1 cellular context compared by ENCODE assay signal in the genomic region with DNA sequence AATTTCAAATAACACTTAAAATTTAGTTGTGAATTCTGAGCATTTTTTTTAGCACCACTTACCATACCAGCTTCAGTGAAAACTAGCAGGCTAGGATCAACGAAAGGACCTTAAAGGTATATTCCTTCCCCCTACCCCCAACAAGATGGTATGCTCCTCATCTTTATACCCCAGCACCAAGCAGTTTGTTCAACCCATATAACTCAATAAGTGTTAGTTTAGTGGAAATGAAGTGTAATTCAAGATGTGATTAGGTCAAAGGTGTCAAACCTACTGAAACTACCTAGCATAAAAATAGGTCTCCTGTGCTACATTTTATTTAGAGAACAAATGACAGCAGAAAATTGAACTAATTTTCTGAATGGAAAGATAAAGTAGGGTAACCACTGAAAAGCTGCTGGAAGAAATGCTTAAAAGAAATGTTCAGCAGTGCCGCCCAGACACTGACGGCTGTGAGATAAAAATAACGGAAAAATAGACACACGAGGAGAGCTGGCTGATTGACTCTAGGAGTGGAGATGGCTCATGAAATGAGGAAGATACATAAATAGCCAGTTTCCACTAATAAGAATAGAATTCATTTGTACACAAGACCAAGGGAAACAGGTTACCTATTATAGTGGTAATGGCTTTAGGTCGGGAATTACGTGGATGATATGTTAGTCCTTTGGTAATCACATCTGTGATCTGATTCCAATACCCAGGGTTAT.
A peak's percentile ranks its signal among the peaks of the same experiment; 100 is the strongest.
TF ChIP-seq lines count a peak whose summit lies in the region.

No MANE protein-coding gene starts in this region.

TF ChIP-seq in GM12878, 131 proteins besides CTCF, POLR2A, EP300 and RAD21 (continued from another document and continues in another):
- TF ChIP-seq, protein P1, sequence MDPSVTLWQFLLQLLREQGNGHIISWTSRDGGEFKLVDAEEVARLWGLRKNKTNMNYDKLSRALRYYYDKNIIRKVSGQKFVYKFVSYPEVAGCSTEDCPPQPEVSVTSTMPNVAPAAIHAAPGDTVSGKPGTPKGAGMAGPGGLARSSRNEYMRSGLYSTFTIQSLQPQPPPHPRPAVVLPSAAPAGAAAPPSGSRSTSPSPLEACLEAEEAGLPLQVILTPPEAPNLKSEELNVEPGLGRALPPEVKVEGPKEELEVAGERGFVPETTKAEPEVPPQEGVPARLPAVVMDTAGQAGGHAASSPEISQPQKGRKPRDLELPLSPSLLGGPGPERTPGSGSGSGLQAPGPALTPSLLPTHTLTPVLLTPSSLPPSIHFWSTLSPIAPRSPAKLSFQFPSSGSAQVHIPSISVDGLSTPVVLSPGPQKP (IDR thresholded peaks at IDR 0.05; ENCODE audit: low read depth, low read length): no peak
- TF ChIP-seq, protein P2, sequence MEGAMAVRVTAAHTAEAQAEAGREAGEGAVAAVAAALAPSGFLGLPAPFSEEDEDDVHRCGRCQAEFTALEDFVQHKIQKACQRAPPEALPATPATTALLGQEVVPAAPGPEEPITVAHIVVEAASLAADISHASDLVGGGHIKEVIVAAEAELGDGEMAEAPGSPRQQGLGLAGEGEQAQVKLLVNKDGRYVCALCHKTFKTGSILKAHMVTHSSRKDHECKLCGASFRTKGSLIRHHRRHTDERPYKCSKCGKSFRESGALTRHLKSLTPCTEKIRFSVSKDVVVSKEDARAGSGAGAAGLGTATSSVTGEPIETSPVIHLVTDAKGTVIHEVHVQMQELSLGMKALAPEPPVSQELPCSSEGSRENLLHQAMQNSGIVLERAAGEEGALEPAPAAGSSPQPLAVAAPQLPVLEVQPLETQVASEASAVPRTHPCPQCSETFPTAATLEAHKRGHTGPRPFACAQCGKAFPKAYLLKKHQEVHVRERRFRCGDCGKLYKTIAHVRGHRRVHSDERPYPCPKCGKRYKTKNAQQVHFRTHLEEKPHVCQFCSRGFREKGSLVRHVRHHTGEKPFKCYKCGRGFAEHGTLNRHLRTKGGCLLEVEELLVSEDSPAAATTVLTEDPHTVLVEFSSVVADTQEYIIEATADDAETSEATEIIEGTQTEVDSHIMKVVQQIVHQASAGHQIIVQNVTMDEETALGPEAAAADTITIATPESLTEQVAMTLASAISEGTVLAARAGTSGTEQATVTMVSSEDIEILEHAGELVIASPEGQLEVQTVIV (IDR thresholded peaks at IDR 0.05; ENCODE audit: borderline replicate concordance, partially characterized antibody): no peak
- no peak for TF ChIP-seq ZNF274 (IDR thresholded peaks at IDR 0.05; ENCODE audit: insufficient read depth, insufficient read length)
- TF ChIP-seq IKZF2 (IDR thresholded peaks at IDR 0.05): peak; percentile 79 to 87
- no peak for TF ChIP-seq FOXM1 (IDR thresholded peaks at IDR 0.05; ENCODE audit: low read depth, low read length)
- TF ChIP-seq CHD1 (IDR thresholded peaks at IDR 0.05; ENCODE audit: low read depth, low read length): peak; percentile 92; the same call in 1 of the 2 replicates
- TF ChIP-seq, protein P3, sequence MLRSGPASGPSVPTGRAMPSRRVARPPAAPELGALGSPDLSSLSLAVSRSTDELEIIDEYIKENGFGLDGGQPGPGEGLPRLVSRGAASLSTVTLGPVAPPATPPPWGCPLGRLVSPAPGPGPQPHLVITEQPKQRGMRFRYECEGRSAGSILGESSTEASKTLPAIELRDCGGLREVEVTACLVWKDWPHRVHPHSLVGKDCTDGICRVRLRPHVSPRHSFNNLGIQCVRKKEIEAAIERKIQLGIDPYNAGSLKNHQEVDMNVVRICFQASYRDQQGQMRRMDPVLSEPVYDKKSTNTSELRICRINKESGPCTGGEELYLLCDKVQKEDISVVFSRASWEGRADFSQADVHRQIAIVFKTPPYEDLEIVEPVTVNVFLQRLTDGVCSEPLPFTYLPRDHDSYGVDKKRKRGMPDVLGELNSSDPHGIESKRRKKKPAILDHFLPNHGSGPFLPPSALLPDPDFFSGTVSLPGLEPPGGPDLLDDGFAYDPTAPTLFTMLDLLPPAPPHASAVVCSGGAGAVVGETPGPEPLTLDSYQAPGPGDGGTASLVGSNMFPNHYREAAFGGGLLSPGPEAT (IDR thresholded peaks at IDR 0.05; ENCODE audit: low read depth): peak; percentile 67; the same call in 1 of the 2 replicates
- no peak for TF ChIP-seq MXI1 (IDR thresholded peaks at IDR 0.05; ENCODE audit: low read depth, low read length)
- TF ChIP-seq ZNF24 (IDR thresholded peaks at IDR 0.05): peak; percentile 89
- no peak for TF ChIP-seq RFX5 (IDR thresholded peaks at IDR 0.05; ENCODE audit: low read depth, low read length)
- TF ChIP-seq ATF7 (IDR thresholded peaks at IDR 0.05; ENCODE audit: low read depth): peak; percentile 86
- peak; percentile 8 to 21; a peak in 2 of 4 replicates for TF ChIP-seq BHLHE40 (IDR thresholded peaks at IDR 0.05; ENCODE audit: borderline replicate concordance in 1 of 2, low read depth in 2 of 2, low read length in 1 of 2)
- TF ChIP-seq BMI1 (IDR thresholded peaks at IDR 0.05; ENCODE audit: borderline replicate concordance): peak; percentile 62; the same call in 1 of the 2 replicates
- peak; percentile 76 for TF ChIP-seq FOXK2 (IDR thresholded peaks at IDR 0.05)
- TF ChIP-seq, protein P4, sequence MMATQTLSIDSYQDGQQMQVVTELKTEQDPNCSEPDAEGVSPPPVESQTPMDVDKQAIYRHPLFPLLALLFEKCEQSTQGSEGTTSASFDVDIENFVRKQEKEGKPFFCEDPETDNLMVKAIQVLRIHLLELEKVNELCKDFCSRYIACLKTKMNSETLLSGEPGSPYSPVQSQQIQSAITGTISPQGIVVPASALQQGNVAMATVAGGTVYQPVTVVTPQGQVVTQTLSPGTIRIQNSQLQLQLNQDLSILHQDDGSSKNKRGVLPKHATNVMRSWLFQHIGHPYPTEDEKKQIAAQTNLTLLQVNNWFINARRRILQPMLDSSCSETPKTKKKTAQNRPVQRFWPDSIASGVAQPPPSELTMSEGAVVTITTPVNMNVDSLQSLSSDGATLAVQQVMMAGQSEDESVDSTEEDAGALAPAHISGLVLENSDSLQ (IDR thresholded peaks at IDR 0.05): peak; percentile 49; the same call in 1 of the 2 replicates
- TF ChIP-seq, protein P5, sequence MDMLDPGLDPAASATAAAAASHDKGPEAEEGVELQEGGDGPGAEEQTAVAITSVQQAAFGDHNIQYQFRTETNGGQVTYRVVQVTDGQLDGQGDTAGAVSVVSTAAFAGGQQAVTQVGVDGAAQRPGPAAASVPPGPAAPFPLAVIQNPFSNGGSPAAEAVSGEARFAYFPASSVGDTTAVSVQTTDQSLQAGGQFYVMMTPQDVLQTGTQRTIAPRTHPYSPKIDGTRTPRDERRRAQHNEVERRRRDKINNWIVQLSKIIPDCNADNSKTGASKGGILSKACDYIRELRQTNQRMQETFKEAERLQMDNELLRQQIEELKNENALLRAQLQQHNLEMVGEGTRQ (IDR thresholded peaks at IDR 0.05; ENCODE audit: borderline replicate concordance, low read depth, low read length): no peak
- no peak for TF ChIP-seq MTA3 (IDR thresholded peaks at IDR 0.05; ENCODE audit: borderline replicate concordance, low read length)
- no peak for TF ChIP-seq SIN3A (IDR thresholded peaks at IDR 0.05; ENCODE audit: low read depth, low read length)
- TF ChIP-seq, protein P6, sequence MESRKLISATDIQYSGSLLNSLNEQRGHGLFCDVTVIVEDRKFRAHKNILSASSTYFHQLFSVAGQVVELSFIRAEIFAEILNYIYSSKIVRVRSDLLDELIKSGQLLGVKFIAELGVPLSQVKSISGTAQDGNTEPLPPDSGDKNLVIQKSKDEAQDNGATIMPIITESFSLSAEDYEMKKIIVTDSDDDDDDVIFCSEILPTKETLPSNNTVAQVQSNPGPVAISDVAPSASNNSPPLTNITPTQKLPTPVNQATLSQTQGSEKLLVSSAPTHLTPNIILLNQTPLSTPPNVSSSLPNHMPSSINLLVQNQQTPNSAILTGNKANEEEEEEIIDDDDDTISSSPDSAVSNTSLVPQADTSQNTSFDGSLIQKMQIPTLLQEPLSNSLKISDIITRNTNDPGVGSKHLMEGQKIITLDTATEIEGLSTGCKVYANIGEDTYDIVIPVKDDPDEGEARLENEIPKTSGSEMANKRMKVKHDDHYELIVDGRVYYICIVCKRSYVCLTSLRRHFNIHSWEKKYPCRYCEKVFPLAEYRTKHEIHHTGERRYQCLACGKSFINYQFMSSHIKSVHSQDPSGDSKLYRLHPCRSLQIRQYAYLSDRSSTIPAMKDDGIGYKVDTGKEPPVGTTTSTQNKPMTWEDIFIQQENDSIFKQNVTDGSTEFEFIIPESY (IDR thresholded peaks at IDR 0.05): no peak
- 0 out of 2 replicates have a peak, but pooled peaks have one; percentile 33 for TF ChIP-seq RAD51 (IDR thresholded peaks at IDR 0.05)
- TF ChIP-seq, protein P7, sequence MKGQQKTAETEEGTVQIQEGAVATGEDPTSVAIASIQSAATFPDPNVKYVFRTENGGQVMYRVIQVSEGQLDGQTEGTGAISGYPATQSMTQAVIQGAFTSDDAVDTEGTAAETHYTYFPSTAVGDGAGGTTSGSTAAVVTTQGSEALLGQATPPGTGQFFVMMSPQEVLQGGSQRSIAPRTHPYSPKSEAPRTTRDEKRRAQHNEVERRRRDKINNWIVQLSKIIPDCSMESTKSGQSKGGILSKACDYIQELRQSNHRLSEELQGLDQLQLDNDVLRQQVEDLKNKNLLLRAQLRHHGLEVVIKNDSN (IDR thresholded peaks at IDR 0.05; ENCODE audit: borderline replicate concordance, extremely low read length, insufficient read depth, low read depth, low read length): no peak
- TF ChIP-seq KDM1A (IDR thresholded peaks at IDR 0.05; ENCODE audit: borderline replicate concordance): no peak
- TF ChIP-seq, protein P8, sequence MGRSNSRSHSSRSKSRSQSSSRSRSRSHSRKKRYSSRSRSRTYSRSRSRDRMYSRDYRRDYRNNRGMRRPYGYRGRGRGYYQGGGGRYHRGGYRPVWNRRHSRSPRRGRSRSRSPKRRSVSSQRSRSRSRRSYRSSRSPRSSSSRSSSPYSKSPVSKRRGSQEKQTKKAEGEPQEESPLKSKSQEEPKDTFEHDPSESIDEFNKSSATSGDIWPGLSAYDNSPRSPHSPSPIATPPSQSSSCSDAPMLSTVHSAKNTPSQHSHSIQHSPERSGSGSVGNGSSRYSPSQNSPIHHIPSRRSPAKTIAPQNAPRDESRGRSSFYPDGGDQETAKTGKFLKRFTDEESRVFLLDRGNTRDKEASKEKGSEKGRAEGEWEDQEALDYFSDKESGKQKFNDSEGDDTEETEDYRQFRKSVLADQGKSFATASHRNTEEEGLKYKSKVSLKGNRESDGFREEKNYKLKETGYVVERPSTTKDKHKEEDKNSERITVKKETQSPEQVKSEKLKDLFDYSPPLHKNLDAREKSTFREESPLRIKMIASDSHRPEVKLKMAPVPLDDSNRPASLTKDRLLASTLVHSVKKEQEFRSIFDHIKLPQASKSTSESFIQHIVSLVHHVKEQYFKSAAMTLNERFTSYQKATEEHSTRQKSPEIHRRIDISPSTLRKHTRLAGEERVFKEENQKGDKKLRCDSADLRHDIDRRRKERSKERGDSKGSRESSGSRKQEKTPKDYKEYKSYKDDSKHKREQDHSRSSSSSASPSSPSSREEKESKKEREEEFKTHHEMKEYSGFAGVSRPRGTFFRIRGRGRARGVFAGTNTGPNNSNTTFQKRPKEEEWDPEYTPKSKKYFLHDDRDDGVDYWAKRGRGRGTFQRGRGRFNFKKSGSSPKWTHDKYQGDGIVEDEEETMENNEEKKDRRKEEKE (IDR thresholded peaks at IDR 0.05): 0 out of 2 replicates have a peak, but pooled peaks have one; percentile 45
- peak; percentile 90 for TF ChIP-seq MTA2 (IDR thresholded peaks at IDR 0.05; ENCODE audit: low read depth)
- TF ChIP-seq NFYA (IDR thresholded peaks at IDR 0.05; ENCODE audit: borderline replicate concordance, low read depth, low read length): no peak
- no peak for TF ChIP-seq KLF5 (IDR thresholded peaks at IDR 0.05; ENCODE audit: partially characterized antibody)
- TF ChIP-seq, protein P9, sequence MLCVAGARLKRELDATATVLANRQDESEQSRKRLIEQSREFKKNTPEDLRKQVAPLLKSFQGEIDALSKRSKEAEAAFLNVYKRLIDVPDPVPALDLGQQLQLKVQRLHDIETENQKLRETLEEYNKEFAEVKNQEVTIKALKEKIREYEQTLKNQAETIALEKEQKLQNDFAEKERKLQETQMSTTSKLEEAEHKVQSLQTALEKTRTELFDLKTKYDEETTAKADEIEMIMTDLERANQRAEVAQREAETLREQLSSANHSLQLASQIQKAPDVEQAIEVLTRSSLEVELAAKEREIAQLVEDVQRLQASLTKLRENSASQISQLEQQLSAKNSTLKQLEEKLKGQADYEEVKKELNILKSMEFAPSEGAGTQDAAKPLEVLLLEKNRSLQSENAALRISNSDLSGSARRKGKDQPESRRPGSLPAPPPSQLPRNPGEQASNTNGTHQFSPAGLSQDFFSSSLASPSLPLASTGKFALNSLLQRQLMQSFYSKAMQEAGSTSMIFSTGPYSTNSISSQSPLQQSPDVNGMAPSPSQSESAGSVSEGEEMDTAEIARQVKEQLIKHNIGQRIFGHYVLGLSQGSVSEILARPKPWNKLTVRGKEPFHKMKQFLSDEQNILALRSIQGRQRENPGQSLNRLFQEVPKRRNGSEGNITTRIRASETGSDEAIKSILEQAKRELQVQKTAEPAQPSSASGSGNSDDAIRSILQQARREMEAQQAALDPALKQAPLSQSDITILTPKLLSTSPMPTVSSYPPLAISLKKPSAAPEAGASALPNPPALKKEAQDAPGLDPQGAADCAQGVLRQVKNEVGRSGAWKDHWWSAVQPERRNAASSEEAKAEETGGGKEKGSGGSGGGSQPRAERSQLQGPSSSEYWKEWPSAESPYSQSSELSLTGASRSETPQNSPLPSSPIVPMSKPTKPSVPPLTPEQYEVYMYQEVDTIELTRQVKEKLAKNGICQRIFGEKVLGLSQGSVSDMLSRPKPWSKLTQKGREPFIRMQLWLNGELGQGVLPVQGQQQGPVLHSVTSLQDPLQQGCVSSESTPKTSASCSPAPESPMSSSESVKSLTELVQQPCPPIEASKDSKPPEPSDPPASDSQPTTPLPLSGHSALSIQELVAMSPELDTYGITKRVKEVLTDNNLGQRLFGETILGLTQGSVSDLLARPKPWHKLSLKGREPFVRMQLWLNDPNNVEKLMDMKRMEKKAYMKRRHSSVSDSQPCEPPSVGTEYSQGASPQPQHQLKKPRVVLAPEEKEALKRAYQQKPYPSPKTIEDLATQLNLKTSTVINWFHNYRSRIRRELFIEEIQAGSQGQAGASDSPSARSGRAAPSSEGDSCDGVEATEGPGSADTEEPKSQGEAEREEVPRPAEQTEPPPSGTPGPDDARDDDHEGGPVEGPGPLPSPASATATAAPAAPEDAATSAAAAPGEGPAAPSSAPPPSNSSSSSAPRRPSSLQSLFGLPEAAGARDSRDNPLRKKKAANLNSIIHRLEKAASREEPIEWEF (IDR thresholded peaks at IDR 0.05; ENCODE audit: insufficient replicate concordance, low read depth, low read length): no peak
- TF ChIP-seq IKZF1 (conservative IDR thresholded peaks at IDR 0.05): peak; percentile 83
- TF ChIP-seq JUNB (IDR thresholded peaks at IDR 0.05): no peak
- peak; percentile 91 for TF ChIP-seq NR2F1 (conservative IDR thresholded peaks at IDR 0.05)
- TF ChIP-seq HDAC2 (IDR thresholded peaks at IDR 0.05): no peak
- no peak for TF ChIP-seq RCOR1 (conservative IDR thresholded peaks at IDR 0.05; ENCODE audit: low read depth, low read length)
- TF ChIP-seq DPF2 (IDR thresholded peaks at IDR 0.05): peak; percentile 74
- TF ChIP-seq NBN (IDR thresholded peaks at IDR 0.05): peak; percentile 53; the same call in 1 of the 2 replicates
- no peak for TF ChIP-seq KAT2A (conservative IDR thresholded peaks at IDR 0.05; ENCODE audit: control insufficient read depth, low read depth, low read length)
